ENCODE assay signal across 9 cellular contexts in the genomic region with DNA sequence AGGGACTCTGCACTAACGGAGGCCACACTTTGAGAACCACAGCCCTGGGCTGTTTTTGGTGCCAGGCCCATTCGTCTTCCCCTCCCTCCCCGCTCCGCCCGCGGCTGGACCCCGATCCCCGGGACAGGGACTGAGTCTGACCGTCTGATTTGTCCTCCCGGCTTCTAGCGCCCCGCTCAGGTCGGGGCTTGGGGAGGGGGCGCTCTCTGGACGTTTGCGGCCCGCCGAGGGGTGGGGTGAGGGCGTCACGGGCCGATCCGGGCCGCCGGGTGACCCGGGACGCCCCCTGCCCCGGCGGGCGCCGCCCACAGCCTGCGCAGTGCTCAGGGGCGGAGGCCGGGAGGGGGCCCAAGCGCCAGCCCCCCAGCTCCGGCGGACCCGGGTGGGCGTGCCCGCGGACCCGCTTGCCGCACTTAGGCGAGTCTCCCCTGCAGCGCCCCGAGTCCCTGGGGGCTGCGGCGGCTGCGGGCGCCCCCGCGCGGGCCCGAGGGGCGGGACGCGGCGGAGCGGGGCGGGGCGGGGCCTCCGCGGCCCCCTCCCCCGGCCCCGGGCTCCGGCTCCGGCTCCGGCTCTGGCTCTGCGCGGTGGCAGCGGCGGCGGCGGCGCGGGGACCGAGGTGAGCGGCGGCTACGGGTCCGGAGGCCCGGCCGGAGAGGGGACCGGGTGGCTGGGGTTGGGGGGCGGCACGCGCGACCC. TPM values are rescaled to one million over a fixed set of nuclear protein-coding genes. Genes with fewer than 3 reads are reported as not detected.
A peak's percentile ranks its signal among the peaks of the same experiment; 100 is the strongest.
DNase-seq lines count a peak whose midpoint lies in the region; ATAC-seq and TF ChIP-seq lines count a peak whose summit lies in the region.
"Had no signal": no experiment of that assay in that cellular context is flagged by ENCODE, and none has a peak within 500 bp of the region (broad histone marks: within the 10 kb centered on the region; RNA-seq: fewer than 3 reads in every experiment).

No MANE protein-coding gene starts in this region.

- TF ChIP-seq CTCF in tibial nerve (IDR thresholded peaks at IDR 0.05) = peak in 1 of 5 experiments; percentile 5

- ATAC-seq in HG03354 (IDR thresholded peaks at IDR 0.05; ENCODE audit: poor library complexity, severe bottlenecking, unreplicated experiment) = no peak

- peaks cover 0 to 4% of the 10 kb centered on the region in 2 donors for H3K36me3 Mint-ChIP-seq in CD4-positive, alpha-beta memory T cell

- POLR2A ChIA-PET in CD4-positive, alpha-beta memory T cell (lab: Charles Lee; ENCODE audit: partially characterized antibody) = interaction anchor here (1.0 to 3.6 kb wide), 3 partner anchors 16 to 713 kb away, joined by 3 to 18 read pairs (median 7); a partner anchor contains a TSS

- H3K27ac Mint-ChIP-seq in CD4-positive, alpha-beta memory T cell = peak overlapping the region; percentile 87 to 94 (median 90)

- H3K4me3 Mint-ChIP-seq in CD4-positive, alpha-beta memory T cell = peak overlapping the region; percentile 82 to 89 (median 84)

- no peaks in the 10 kb centered on the region for H3K9me3 Mint-ChIP-seq in CD4-positive, alpha-beta memory T cell
- H3K9me3 Mint-ChIP-seq: dendritic cell treated with granulocyte-macrophage colony-stimulating factor and Interleukin-4, amounts not matched to agents 40 ng/mL and 50 ng/mL, for 4 days had no signal

- peaks cover 71% of the 10 kb centered on the region for H3K4me1 ChIP-seq in CD4-positive, alpha-beta memory T cell (ENCODE audit: insufficient read depth, low read length)
- peaks cover 0 to 49% (median 12%) of the 10 kb centered on the region in 4 donors for H3K4me1 ChIP-seq in tibial nerve

- peak overlapping the region; percentile 80 for H3K27ac ChIP-seq in CD4-positive, alpha-beta memory T cell (ENCODE audit: low read depth, low read length)
- peak overlapping the region; percentile 61 to 84 (median 78) for H3K27ac ChIP-seq in tibial nerve

- H3K36me3 ChIP-seq in CD4-positive, alpha-beta memory T cell (ENCODE audit: insufficient read depth, low read length) = no peaks in the 10 kb centered on the region
- H3K36me3 ChIP-seq in tibial nerve = no peaks in the 10 kb centered on the region

- H3K27me3 ChIP-seq in CD4-positive, alpha-beta memory T cell (ENCODE audit: insufficient read depth, low read length) = no peaks in the 10 kb centered on the region
- H3K27me3 ChIP-seq in tibial nerve = peaks cover 0 to 10% of the 10 kb centered on the region in 2 donors

- 0 to 4% methylated on average over 6 to 18 of the region's 87 CpGs for WGBS in tibial nerve, 2 donors

- no peaks in the 10 kb centered on the region for H3K27me3 Mint-ChIP-seq in CD4-positive, alpha-beta memory T cell

- DNase-seq in CD4-positive, alpha-beta memory T cell = peak; percentile 58 to 72 (median 67)
- DNase-seq in T-helper 2 cell (peak; percentile 12 to 68 (median 36)), cerebellum (ENCODE audit: low spot score) (peak; percentile 6), midbrain (lab: John Stamatoyannopoulos, UW) (peak; percentile 14), tibial nerve (ENCODE audit: low spot score in 2 of 2) (no peak), DMS79 (lab: John Stamatoyannopoulos, UW) (no peak), A172 (ENCODE audit: low spot score) (no peak)

- H3K9me3 ChIP-seq in CD4-positive, alpha-beta memory T cell (ENCODE audit: control insufficient read depth in 1 of 2, low read length in 2 of 2) = no peaks in the 10 kb centered on the region
- no peaks in the 10 kb centered on the region for H3K9me3 ChIP-seq in tibial nerve

- H3K4me3 ChIP-seq in CD4-positive, alpha-beta memory T cell (ENCODE audit: low read length in 2 of 2) = peak overlapping the region in 1 of 2 donors; percentile 55
- H3K4me3 ChIP-seq in tibial nerve = peak overlapping the region; percentile 24 to 67 (median 44)

- CTCF ChIA-PET in CD4-positive, alpha-beta memory T cell (lab: Charles Lee; ENCODE audit: partially characterized antibody) = interaction anchor here (6.2 kb wide), 1 partner anchor 15 kb away, joined by 51 read pairs; no protein-coding TSS in a partner anchor

- no peak for TF ChIP-seq POLR2A in tibial nerve (IDR thresholded peaks at IDR 0.05)

- H3K4me1 Mint-ChIP-seq in CD4-positive, alpha-beta memory T cell = peaks cover 36 to 76% (median 59%) of the 10 kb centered on the region in 4 donors

- intact Hi-C loops in CD4-positive, alpha-beta memory T cell (cut with micrococcal nuclease) = loop anchor here (1.0 to 5.0 kb wide), 3 partner anchors 17 to 486 kb away; a partner anchor contains a TSS

- TF ChIP-seq EP300 in tibial nerve (IDR thresholded peaks at IDR 0.05) = no peak

RNA-seq across cellular contexts. Expression of a gene that starts 33.7 kb away (rescaled TPM):
- total RNA-seq in CD4-positive, alpha-beta memory T cell = 10 to 100 TPM; 45.9 to 46.5 TPM
- polyA plus RNA-seq in CD4-positive, alpha-beta memory T cell = 10 to 100 TPM; 45.1 to 74.0 TPM
- total RNA-seq in cerebellum = 20.8 TPM
- total RNA-seq in tibial nerve = 10 to 100 TPM; 40.4 to 68.4 (median 42.5) TPM
- total RNA-seq in A172 (2014; rRNA removed; shearing (Covaris generic)) = 3.7 and 7.1 TPM in 2 replicates

Comparison
In these comparisons a context has a peak if more than half of its experiments do, and no peak if none do; other contexts are left out.
1. DNase-seq: peak in CD4-positive, alpha-beta memory T cell (5 of 5), T-helper 2 cell (5 of 5), cerebellum (single experiment) and midbrain (single experiment); none in tibial nerve (0 of 2), DMS79 (single experiment) and A172 (single experiment).